10 cellular contexts compared by ENCODE assay signal in genomic region chr1:115090547-115090946, GRCh38. TPM values are rescaled to one million over a fixed set of nuclear protein-coding genes. Genes with fewer than 3 reads are reported as not detected.
DNase-seq lines count a peak whose midpoint lies in the region; ATAC-seq, FAIRE-seq and TF ChIP-seq lines count a peak whose summit lies in the region.
"Had no signal": no experiment of that assay in that cellular context is flagged by ENCODE, and none has a peak within 500 bp of the region (broad histone marks: within the 10 kb centered on the region; RNA-seq: fewer than 3 reads in every experiment).

No MANE protein-coding gene starts in this region.

- no peaks in the 10 kb centered on the region for H3K27me3 Mint-ChIP-seq in astrocyte (ENCODE audit: low read depth, unreplicated experiment)

- FAIRE-seq in astrocyte (lab: Jason Lieb, UNC): no peak

- no peak for TF ChIP-seq POLR2A in gastrocnemius medialis (IDR thresholded peaks at IDR 0.05)

- TF ChIP-seq CTCF in astrocyte (IDR thresholded peaks at IDR 0.05; ENCODE audit: insufficient read depth, low read depth, low read length) (no peak), gastrocnemius medialis (IDR thresholded peaks at IDR 0.05 in 4 of 5, conservative IDR thresholded peaks at IDR 0.05 in 1 of 5) (no peak)

- peak overlapping the region; percentile 38 for H3K27ac Mint-ChIP-seq in astrocyte (ENCODE audit: unreplicated experiment)
- H3K27ac Mint-ChIP-seq: T-helper 2 cell treated with Interferon-gamma antibody and Interleukin-4, amounts not matched to agents 5 μg/mL and 100 μg/mL, for 36 hours had no signal

- peak overlapping the region; percentile 90 for H2AFZ ChIP-seq in astrocyte (ENCODE audit: low read depth, low read length)

- peak overlapping the region; percentile 89 for H3K27ac ChIP-seq in astrocyte (ENCODE audit: low read depth, low read length)
- H3K27ac ChIP-seq in gastrocnemius medialis: peak overlapping the region in 3 of 4 donors; percentile 33 to 67 (median 67)

- H3K9me3 Mint-ChIP-seq in astrocyte (ENCODE audit: unreplicated experiment): no peaks in the 10 kb centered on the region

- no peaks in the 10 kb centered on the region for H4K20me1 ChIP-seq in astrocyte (ENCODE audit: insufficient read depth, low read length)

- H3K9me3 ChIP-seq in astrocyte (ENCODE audit: insufficient read depth, low read depth, low read length) (no peaks in the 10 kb centered on the region), gastrocnemius medialis (no peaks in the 10 kb centered on the region)

- H3K36me3 ChIP-seq in astrocyte (ENCODE audit: insufficient read depth, low read length) (no peaks in the 10 kb centered on the region), gastrocnemius medialis (no peaks in the 10 kb centered on the region)

- H3K4me1 ChIP-seq in astrocyte (ENCODE audit: insufficient read depth, low read length) (peaks cover 14% of the 10 kb centered on the region), gastrocnemius medialis (peaks cover 0 to 3% of the 10 kb centered on the region in 2 donors)

- H3K4me3 ChIP-seq in astrocyte (ENCODE audit: insufficient read depth, low read depth, low read length) (peak overlapping the region; percentile 68), gastrocnemius medialis (no peak overlapping the region)

- ATAC-seq in gastrocnemius medialis (no peak), GM18868 (IDR thresholded peaks at IDR 0.05; ENCODE audit: unreplicated experiment) (no peak), HG03469 (IDR thresholded peaks at IDR 0.05; ENCODE audit: unreplicated experiment) (no peak)

- in situ Hi-C loops in gastrocnemius medialis (cut with MboI; ENCODE audit: low sequenced_read_pairs in 4 of 4): no loop called here

- DNase-seq in ELF-1 (ENCODE audit: low read depth, low spot score) (peak; percentile 37), astrocyte (ENCODE audit: low read depth) (peak; percentile 72), iPS-NIHi11 (ENCODE audit: low spot score) (peak; percentile 45), gastrocnemius medialis (no peak), NOMO-1 (lab: John Stamatoyannopoulos, UW; ENCODE audit: unreplicated experiment in 2 of 2) (no peak), NCI-H146 (lab: John Stamatoyannopoulos, UW) (no peak)
- DNase-seq: NCI-H446 had no signal

- H3K36me3 Mint-ChIP-seq in astrocyte (ENCODE audit: low read depth, unreplicated experiment): peaks cover 2% of the 10 kb centered on the region

- H3K9ac ChIP-seq in astrocyte (ENCODE audit: low read length): peak overlapping the region; percentile 78

- peaks cover 6% of the 10 kb centered on the region for H3K4me1 Mint-ChIP-seq in astrocyte (ENCODE audit: low read depth, unreplicated experiment)

- H3K79me2 ChIP-seq in astrocyte (ENCODE audit: insufficient read depth, low read length): no peaks in the 10 kb centered on the region

- intact Hi-C loops in gastrocnemius medialis (cut with DNase I; ENCODE audit: low total_unique reads): no loop called here

- H3K4me3 Mint-ChIP-seq in astrocyte (ENCODE audit: unreplicated experiment): peak overlapping the region; percentile 88

- peaks cover 3% of the 10 kb centered on the region for H3K27me3 ChIP-seq in astrocyte (ENCODE audit: insufficient read depth, low read length)
- peaks cover 0 to 5% (median 3%) of the 10 kb centered on the region in 3 donors for H3K27me3 ChIP-seq in gastrocnemius medialis

- H3K4me2 ChIP-seq in astrocyte (ENCODE audit: low read length): peak overlapping the region; percentile 97

RNA-seq across cellular contexts. Expression of gene TSPAN2, which starts 1.2 kb away (rescaled TPM):
- total RNA-seq in astrocyte: 23.7 and 32.8 TPM in 2 replicates
- 1 to 10 TPM in 2 of 4 donors, under 1 TPM in 1, not detected in 1; 0.70 to 2.6 (median 2.0) TPM for total RNA-seq in gastrocnemius medialis

Comparison
In these comparisons a context has a peak if more than half of its experiments do, and no peak if none do; other contexts are left out.
1. DNase-seq: peak in ELF-1 (single experiment), astrocyte (single experiment) and iPS-NIHi11 (single experiment); none in gastrocnemius medialis (0 of 2), NOMO-1 (0 of 2) and NCI-H146 (single experiment).